1 cellular context compared by ENCODE assay signal in genomic region chr6:109515781-109516409, GRCh38.
TF ChIP-seq lines count a peak whose summit lies in the region.

No MANE protein-coding gene starts in this region.

TF ChIP-seq in SK-N-SH treated with all-trans-retinoic acid at 6 μM for 48 hours, 23 proteins besides CTCF, POLR2A, EP300 and RAD21 (continued from another document):
- no peak for TF ChIP-seq POU6F1 (CRISPR knock-in tag; IDR thresholded peaks at IDR 0.05; ENCODE audit: borderline replicate concordance, low read depth)
